In genomic region chr10:101029520-101030309, GRCh38 we compare ENCODE assay signal across 16 cellular contexts. TPM values are rescaled to one million over a fixed set of nuclear protein-coding genes. Genes with fewer than 3 reads are reported as not detected.
DNase-seq lines count a peak whose midpoint lies in the region; ATAC-seq, FAIRE-seq and TF ChIP-seq lines count a peak whose summit lies in the region.
"Had no signal": no experiment of that assay in that cellular context is flagged by ENCODE, and none has a peak within 500 bp of the region (broad histone marks: within the 10 kb centered on the region; RNA-seq: fewer than 3 reads in every experiment).

No MANE protein-coding gene starts in this region.

- H3K36me3 ChIP-seq in HEK293 (ENCODE audit: control insufficient read depth in 2 of 2, insufficient read depth in 1 of 2, low read length in 2 of 2), result no peaks in the 10 kb centered on the region
- H3K36me3 ChIP-seq in brain microvascular endothelial cell (replicated peaks), result peaks cover under 1% of the 10 kb centered on the region
- H3K36me3 ChIP-seq in kidney epithelial cell (ENCODE audit: control insufficient read depth, insufficient read depth, low read length), result no peaks in the 10 kb centered on the region
- H3K36me3 ChIP-seq: HAP-1 had no signal

- intact Hi-C loops in CD14-positive monocyte (cut with micrococcal nuclease), result no loop called here

- ATAC-seq in GM21381 (IDR thresholded peaks at IDR 0.05; ENCODE audit: unreplicated experiment), result no peak
- ATAC-seq: activated CD8-positive, alpha-beta T cell treated with anti-CD3 and anti-CD28 coated beads for 36 hours had no signal

- POLR2A ChIA-PET in HEK293 (lab: Yijun Ruan, JAX), result interaction anchor here (0.5 to 2.6 kb wide), 4 partner anchors 13 to 152 kb away, joined by 3 to 29 read pairs (median 6); no protein-coding TSS in a partner anchor

- CTCF ChIA-PET in HEK293 (lab: Yijun Ruan, JAX), result interaction anchor here (0.6 to 6.9 kb wide), 12 partner anchors 11 to 113 kb away, joined by 3 to 129 read pairs (median 5); no protein-coding TSS in a partner anchor

- H3K4me3 Mint-ChIP-seq in CD14-positive monocyte, result no peak overlapping the region
- H3K4me3 Mint-ChIP-seq: activated CD8-positive, alpha-beta T cell treated with anti-CD3 and anti-CD28 coated beads for 36 hours; activated naive CD4-positive, alpha-beta T cell treated with anti-CD3 and anti-CD28 coated beads, Interleukin-2, amount 10 ng/mL, durations not matched to agents 7 days and 5 days had no signal

- TF ChIP-seq CTCF in CD14-positive monocyte (IDR thresholded peaks at IDR 0.05) (no peak), HEK293 (tag by site-specific recombination; IDR thresholded peaks at IDR 0.05) (no peak), brain microvascular endothelial cell (IDR thresholded peaks at IDR 0.05; ENCODE audit: low read depth, low read length, missing control alignments) (peak; percentile 50), kidney epithelial cell (IDR thresholded peaks at IDR 0.05; ENCODE audit: insufficient read depth, low read length, poor library complexity, severe bottlenecking) (peak; percentile 24)

- H3K27me3 Mint-ChIP-seq in CD14-positive monocyte (ENCODE audit: low read depth in 3 of 3), result peaks cover 2 to 10% (median 6%) of the 10 kb centered on the region in 3 donors

- FAIRE-seq in RCC 7860 (lab: Jason Lieb, UNC), result no peak
- FAIRE-seq: colon, GM19239 had no signal

- in situ Hi-C loops in brain microvascular endothelial cell (cut with HindIII; ENCODE audit: low pct_ligation_motif_present, low sequenced_read_pairs), result no loop called here

- H3K4me1 ChIP-seq in HEK293 (ENCODE audit: control insufficient read depth, insufficient read depth, low read length), result peaks cover 20% of the 10 kb centered on the region

- H3K4me1 Mint-ChIP-seq in CD14-positive monocyte, result peaks cover 57% of the 10 kb centered on the region

- no peaks in the 10 kb centered on the region for H3K27me3 ChIP-seq in brain microvascular endothelial cell (replicated peaks)
- H3K27me3 ChIP-seq in kidney epithelial cell (ENCODE audit: control insufficient read depth, insufficient read depth, low read length), result no peaks in the 10 kb centered on the region

- no peaks in the 10 kb centered on the region for H3K9me3 ChIP-seq in HEK293 (ENCODE audit: control insufficient read depth, insufficient read depth, low read depth, low read length)
- H3K9me3 ChIP-seq: HAP-1 had no signal

- H3K27ac Mint-ChIP-seq in CD14-positive monocyte, result peak overlapping the region in 5 of 7 donors; percentile 2 to 59 (median 30)
- H3K27ac Mint-ChIP-seq: activated CD8-positive, alpha-beta T cell treated with anti-CD3 and anti-CD28 coated beads for 36 hours; activated naive CD4-positive, alpha-beta T cell treated with anti-CD3 and anti-CD28 coated beads, Interleukin-2, amount 10 ng/mL, durations not matched to agents 7 days and 5 days had no signal

- peaks cover 0 to 1% (median 0%) of the 10 kb centered on the region in 7 donors for H3K9me3 Mint-ChIP-seq in CD14-positive monocyte
- H3K9me3 Mint-ChIP-seq: activated CD8-positive, alpha-beta T cell treated with anti-CD3 and anti-CD28 coated beads for 36 hours; activated naive CD4-positive, alpha-beta T cell treated with anti-CD3 and anti-CD28 coated beads, Interleukin-2, amount 10 ng/mL, durations not matched to agents 7 days and 5 days had no signal

- no peak for DNase-seq in CD14-positive monocyte (ENCODE audit: low spot score)
- DNase-seq in brain microvascular endothelial cell, result no peak
- DNase-seq in kidney epithelial cell (ENCODE audit: low read depth), result no peak
- no peak for DNase-seq in activated T-cell treated with anti-CD3 and anti-CD28 coated beads for 4 hours
- no peak for DNase-seq in GDM1 (lab: John Stamatoyannopoulos, UW)
- no peak for DNase-seq in RCC 7860 (ENCODE audit: low spot score)
- DNase-seq: activated CD8-positive, alpha-beta T cell treated with anti-CD3 and anti-CD28 coated beads for 36 hours; activated naive CD4-positive, alpha-beta T cell treated with anti-CD3 and anti-CD28 coated beads, Interleukin-2, amount 10 ng/mL, durations not matched to agents 7 days and 5 days; NCI-H1694; stimulated activated CD4-positive, alpha-beta T cell treated with anti-CD3 and anti-CD28 coated beads, Interleukin-2, amount 100 ng/mL, for 24 hours; stimulated activated naive CD4-positive, alpha-beta T cell had no signal

- H3K4me3 ChIP-seq in HEK293 (ENCODE audit: low read depth, low read length) (no peak overlapping the region), brain microvascular endothelial cell (ENCODE audit: low read depth, low read length) (no peak overlapping the region), kidney epithelial cell (ENCODE audit: low read depth, low read length) (no peak overlapping the region)
- H3K4me3 ChIP-seq: HAP-1 had no signal

- H3K27ac ChIP-seq in HEK293 (ENCODE audit: extremely low read depth, low read depth, low read length) (no peak overlapping the region), brain microvascular endothelial cell (no peak overlapping the region)

- H3K36me3 Mint-ChIP-seq in CD14-positive monocyte, result peaks cover 6 to 8% of the 10 kb centered on the region in 2 donors

TF ChIP-seq in HEK293, 187 proteins besides CTCF, POLR2A, EP300 and RAD21:
- TF ChIP-seq SP7 (tag by site-specific recombination; IDR thresholded peaks at IDR 0.05) (0 out of 2 replicates have a peak, but pooled peaks have one; percentile 12), GLIS2 (tag by site-specific recombination; IDR thresholded peaks at IDR 0.05) (0 out of 2 replicates have a peak, but pooled peaks have one; percentile 20), OSR2 (tag by site-specific recombination; IDR thresholded peaks at IDR 0.05) (peak; percentile 55), ZNF629 (tag by site-specific recombination; IDR thresholded peaks at IDR 0.05) (peak; percentile 26; the same call in 1 of the 2 replicates), GLIS1 (tag by site-specific recombination; IDR thresholded peaks at IDR 0.05) (peak; percentile 49; the same call in 1 of the 2 replicates), GLI2 (tag by site-specific recombination; IDR thresholded peaks at IDR 0.05; ENCODE audit: borderline replicate concordance, low read depth) (no peak), ZNF148 (tag by site-specific recombination; IDR thresholded peaks at IDR 0.05; ENCODE audit: borderline replicate concordance) (no peak), ZNF600 (tag by site-specific recombination; IDR thresholded peaks at IDR 0.05) (peak; percentile 50; the same call in 1 of the 2 replicates), PRDM4 (tag by site-specific recombination; IDR thresholded peaks at IDR 0.05) (no peak)
TF ChIP-seq in HEK293: peak in this region for 6.

RNA-seq across cellular contexts. Expression of gene PDZD7, which starts 1.2 kb away (rescaled TPM):
- not detected for polyA plus RNA-seq in CD14-positive monocyte
- total RNA-seq in kidney epithelial cell, result 1.2 and 3.5 TPM in 2 replicates

RNA-seq across cellular contexts. Expression of gene SFXN3, which starts 1.3 kb away (rescaled TPM):
- polyA plus RNA-seq in CD14-positive monocyte, result 10 to 100 TPM; 21.3 to 24.2 TPM
- 59.4 and 77.4 TPM in 2 replicates for total RNA-seq in kidney epithelial cell

RNA-seq across cellular contexts. Expression of gene LZTS2, which starts 30.1 kb away (rescaled TPM):
- 1 to 10 TPM; 2.8 to 3.3 TPM for polyA plus RNA-seq in CD14-positive monocyte
- 118 and 125 TPM in 2 replicates for total RNA-seq in kidney epithelial cell

RNA-seq across cellular contexts. Expression of gene KAZALD1, which starts 32.1 kb away (rescaled TPM):
- under 1 TPM; 0.15 to 0.53 TPM for polyA plus RNA-seq in CD14-positive monocyte
- total RNA-seq in kidney epithelial cell, result 2.0 and 4.8 TPM in 2 replicates

RNA-seq across cellular contexts. Expression of gene TWNK, which starts 42.4 kb away (rescaled TPM):
- polyA plus RNA-seq in CD14-positive monocyte, result under 1 TPM; 0.31 to 0.69 TPM
- total RNA-seq in kidney epithelial cell, result 14.0 and 14.1 TPM in 2 replicates

Comparison
In these comparisons a context has a peak if more than half of its experiments do, and no peak if none do; other contexts are left out.
1. CTCF ChIP-seq: peak in brain microvascular endothelial cell (single experiment) and kidney epithelial cell (single experiment); none in CD14-positive monocyte (single experiment) and HEK293 (single experiment).